39 cellular contexts compared by ENCODE assay signal in the genomic region with DNA sequence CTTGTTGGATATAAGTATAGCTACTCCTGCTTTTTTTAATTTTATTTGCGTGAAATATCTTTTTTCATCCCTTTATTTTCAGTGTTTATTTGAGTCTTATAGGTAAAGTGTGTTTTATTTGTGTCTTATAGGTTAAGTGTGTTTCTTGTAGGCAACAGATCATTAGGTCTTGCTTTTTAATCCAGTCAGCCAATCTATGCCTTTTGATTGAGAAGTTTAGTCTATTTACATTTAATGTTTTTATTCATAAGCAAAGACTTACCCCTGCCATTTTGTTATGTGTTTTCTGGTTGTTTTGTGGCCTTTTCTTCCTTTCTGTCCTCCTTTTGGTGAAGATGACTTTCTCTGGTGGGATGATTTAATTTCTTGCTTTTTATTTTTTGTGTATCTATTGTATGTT.
"Had no signal": no experiment of that assay in that cellular context is flagged by ENCODE, and none has a peak within 500 bp of the region (broad histone marks: within the 10 kb centered on the region; RNA-seq: fewer than 3 reads in every experiment).

No MANE protein-coding gene starts in this region.

- H3K9me3 Mint-ChIP-seq: activated T-helper 17 cell treated with anti-CD3 and anti-CD28 coated beads, Interleukin-2, amount 50 U/mL, for 72 hours had no signal

- H3K4me3 ChIP-seq: adrenal gland, ascending aorta, body of pancreas, breast epithelium, cardiac muscle cell had no signal

- H3K4me1 Mint-ChIP-seq: activated T-helper 17 cell treated with anti-CD3 and anti-CD28 coated beads, Interleukin-2, amount 50 U/mL, for 72 hours; brain had no signal

- DNase-seq: activated effector memory CD4-positive, alpha-beta T cell treated with anti-CD3 and anti-CD28 coated beads, Interleukin-2, amount 50 U/mL, for 16 hours; activated effector memory CD4-positive, alpha-beta T cell treated with Interleukin-2 at 50 U/mL for 16 hours; activated gamma-delta T cell; activated gamma-delta T cell treated with Interleukin-2 at 50 U/mL for 16 hours; activated naive CD4-positive, alpha-beta T cell; activated naive CD4-positive, alpha-beta T cell treated with anti-CD3 and anti-CD28 coated beads for 36 hours; activated naive CD4-positive, alpha-beta T cell treated with anti-CD3 and anti-CD28 coated beads, Interleukin-2, amount 50 U/mL, for 16 hours; activated naive CD4-positive, alpha-beta T cell treated with Interleukin-2 at 50 U/mL for 16 hours; activated naive CD8-positive, alpha-beta T cell treated with anti-CD3 and anti-CD28 coated beads for 36 hours; activated naive CD8-positive, alpha-beta T cell treated with anti-CD3 and anti-CD28 coated beads, Interleukin-2, amount 10 ng/mL, durations not matched to agents 7 days and 5 days; activated naive CD8-positive, alpha-beta T cell treated with anti-CD3 and anti-CD28 coated beads, Interleukin-2, amount 50 U/mL, for 24 hours; activated T-cell treated with anti-CD3 and anti-CD28 coated beads, Interleukin-2, amount 50 U/mL, for 1 hour; activated T-cell treated with anti-CD3 and anti-CD28 coated beads, Interleukin-2, amount 50 U/mL, for 24 hours; activated T-cell treated with anti-CD3 and anti-CD28 coated beads, Interleukin-2, amount 50 U/mL, for 4 hours; activated T-cell treated with anti-CD3 and anti-CD28 coated beads, Interleukin-2, amount 50 U/mL, for 48 hours; activated T-cell treated with anti-CD3 and anti-CD28 coated beads, Interleukin-2, amount 50 U/mL, for 72 hours; adrenal gland; amniotic stem cell; amygdala; anterior cingulate cortex; aorta; body of pancreas; brain microvascular endothelial cell; caudate nucleus; central memory CD4-positive, alpha-beta T cell; cerebellar nuclear complex had no signal

- ATAC-seq: activated naive CD4-positive, alpha-beta T cell treated with anti-CD3 and anti-CD28 coated beads, Interleukin-2, amount 50 U/mL, for 72 hours; activated naive CD8-positive, alpha-beta T cell treated with anti-CD3 and anti-CD28 coated beads, Interleukin-2, amount 50 U/mL, for 24 hours; activated T-cell treated with anti-CD3 and anti-CD28 coated beads, Interleukin-2, amount 50 U/mL, for 4 hours; activated T-cell treated with anti-CD3 and anti-CD28 coated beads, Interleukin-2, amount 50 U/mL, for 72 hours; activated T-helper 17 cell treated with anti-CD3 and anti-CD28 coated beads, Interleukin-2, amount 50 U/mL, for 72 hours; body of pancreas had no signal

- H3K27ac ChIP-seq: adrenal gland, ascending aorta, body of pancreas, brain microvascular endothelial cell, breast epithelium, cardiac muscle cell had no signal

- H3K9me3 ChIP-seq: adrenal gland, body of pancreas had no signal

- FAIRE-seq: astrocyte, bronchial epithelial cell had no signal

- H3K4me1 ChIP-seq: adrenal gland, ascending aorta, body of pancreas, breast epithelium had no signal

- H3K36me3 ChIP-seq: adrenal gland, ascending aorta, brain microvascular endothelial cell, breast epithelium, cardiac muscle cell had no signal

- H3K27ac Mint-ChIP-seq: activated naive CD4-positive, alpha-beta T cell treated with anti-CD3 and anti-CD28 coated beads for 36 hours; activated naive CD4-positive, alpha-beta T cell treated with anti-CD3 and anti-CD28 coated beads, Interleukin-2, amount 50 U/mL, for 24 hours; activated naive CD4-positive, alpha-beta T cell treated with anti-CD3 and anti-CD28 coated beads, Interleukin-2, amount 50 U/mL, for 72 hours; activated naive CD8-positive, alpha-beta T cell; activated naive CD8-positive, alpha-beta T cell treated with anti-CD3 and anti-CD28 coated beads for 36 hours; activated naive CD8-positive, alpha-beta T cell treated with anti-CD3 and anti-CD28 coated beads, Interleukin-2, amount 10 ng/mL, durations not matched to agents 7 days and 5 days; activated naive CD8-positive, alpha-beta T cell treated with anti-CD3 and anti-CD28 coated beads, Interleukin-2, amount 50 U/mL, for 24 hours; activated T-cell treated with anti-CD3 and anti-CD28 coated beads, Interleukin-2, amount 50 U/mL, for 24 hours; activated T-helper 1 cell treated with anti-CD3 and anti-CD28 coated beads, Interleukin-12 subunit alpha, Interleukin-12 subunit beta, Interleukin-2, Interleukin-4 antibody, amounts not matched to agents 30 ng/mL and 10 ng/mL and 1 ng/mL, durations not matched to agents 14 hours and 24 hours and 36 hours; activated T-helper 17 cell treated with anti-CD3 and anti-CD28 coated beads, Interleukin-2, amount 50 U/mL, for 72 hours; activated T-helper 2 cell treated with anti-CD3 and anti-CD28 coated beads, Interferon-gamma antibody, Interleukin-2, Interleukin-4, amounts not matched to agents 10 μg/mL and 5 μg/mL and 100 μg/mL, durations not matched to agents 14 hours and 24 hours and 36 hours; brain had no signal

- H3K27me3 Mint-ChIP-seq: activated naive CD8-positive, alpha-beta T cell treated with anti-CD3 and anti-CD28 coated beads for 36 hours; activated naive CD8-positive, alpha-beta T cell treated with anti-CD3 and anti-CD28 coated beads, Interleukin-2, amount 10 ng/mL, durations not matched to agents 7 days and 5 days; activated naive CD8-positive, alpha-beta T cell treated with anti-CD3 and anti-CD28 coated beads, Interleukin-2, amount 50 U/mL, for 24 hours; activated T-cell treated with anti-CD3 and anti-CD28 coated beads, Interleukin-2, amount 50 U/mL, for 24 hours; activated T-helper 17 cell treated with anti-CD3 and anti-CD28 coated beads, Interleukin-2, amount 50 U/mL, for 72 hours; brain; central memory CD8-positive, alpha-beta T cell had no signal

- H3K27me3 ChIP-seq: adrenal gland, ascending aorta, body of pancreas, brain microvascular endothelial cell, breast epithelium, cardiac muscle cell had no signal

- H3K36me3 Mint-ChIP-seq: brain had no signal

- H3K4me3 Mint-ChIP-seq: activated naive CD4-positive, alpha-beta T cell treated with anti-CD3 and anti-CD28 coated beads for 36 hours; activated naive CD4-positive, alpha-beta T cell treated with anti-CD3 and anti-CD28 coated beads, Interleukin-2, amount 50 U/mL, for 24 hours; activated naive CD8-positive, alpha-beta T cell; activated naive CD8-positive, alpha-beta T cell treated with anti-CD3 and anti-CD28 coated beads for 36 hours; activated naive CD8-positive, alpha-beta T cell treated with anti-CD3 and anti-CD28 coated beads, Interleukin-2, amount 10 ng/mL, durations not matched to agents 7 days and 5 days; activated naive CD8-positive, alpha-beta T cell treated with anti-CD3 and anti-CD28 coated beads, Interleukin-2, amount 50 U/mL, for 24 hours; activated T-cell treated with anti-CD3 and anti-CD28 coated beads, Interleukin-2, amount 50 U/mL, for 24 hours; activated T-cell treated with anti-CD3 and anti-CD28 coated beads, Interleukin-2, amount 50 U/mL, for 4 hours; activated T-cell treated with anti-CD3 and anti-CD28 coated beads, Interleukin-2, amount 50 U/mL, for 72 hours; activated T-helper 1 cell treated with anti-CD3 and anti-CD28 coated beads, Interleukin-12 subunit alpha, Interleukin-12 subunit beta, Interleukin-2, Interleukin-4 antibody, amounts not matched to agents 30 ng/mL and 10 ng/mL and 1 ng/mL, durations not matched to agents 14 hours and 24 hours and 36 hours; activated T-helper 17 cell treated with anti-CD3 and anti-CD28 coated beads, Interleukin-2, amount 50 U/mL, for 72 hours; brain; central memory CD8-positive, alpha-beta T cell had no signal
